Comparison of ENCODE assay signal across 8 cellular contexts in genomic region chr5:44862808-44863207, GRCh38. TPM values are rescaled to one million over a fixed set of nuclear protein-coding genes. Genes with fewer than 3 reads are reported as not detected.
A peak's percentile ranks its signal among the peaks of the same experiment; 100 is the strongest.
DNase-seq lines count a peak whose midpoint lies in the region; ATAC-seq and TF ChIP-seq lines count a peak whose summit lies in the region.

No MANE protein-coding gene starts in this region.

- no peaks in the 10 kb centered on the region for H4K20me1 ChIP-seq in DND-41 (ENCODE audit: insufficient read depth, low read length)

- no peak overlapping the region for H2AFZ ChIP-seq in DND-41 (ENCODE audit: low read depth, low read length)

- peak; percentile 31 for TF ChIP-seq CTCF in DND-41 (IDR thresholded peaks at IDR 0.05; ENCODE audit: borderline replicate concordance, extremely low read depth, low read length, poor library complexity, severe bottlenecking)
- TF ChIP-seq CTCF in fibroblast of villous mesenchyme (IDR thresholded peaks at IDR 0.05; ENCODE audit: insufficient read depth, low read depth, low read length): peak; percentile 21

- H3K27me3 ChIP-seq in DND-41 (ENCODE audit: insufficient read depth, low read length, poor library complexity): no peaks in the 10 kb centered on the region

- H3K4me3 ChIP-seq in DND-41 (ENCODE audit: low read depth in 1 of 2, low read length in 2 of 2) (no peak overlapping the region), fibroblast of villous mesenchyme (ENCODE audit: low read depth, low read length) (no peak overlapping the region)

- H3K79me2 ChIP-seq in DND-41 (ENCODE audit: insufficient read depth, low read length): no peaks in the 10 kb centered on the region

- no peak overlapping the region for H3K4me3 Mint-ChIP-seq in activated T-cell treated with anti-CD3 and anti-CD28 coated beads, Interleukin-2, amount 50 U/mL, for 72 hours

- no peak overlapping the region for H3K9ac ChIP-seq in DND-41 (ENCODE audit: low read depth, low read length)

- H3K27ac Mint-ChIP-seq in activated T-cell treated with anti-CD3 and anti-CD28 coated beads, Interleukin-2, amount 50 U/mL, for 72 hours: no peak overlapping the region

- ATAC-seq in DND-41 (ENCODE audit: insufficient read depth, low read depth): no peak
- ATAC-seq in GM21381 (IDR thresholded peaks at IDR 0.05; ENCODE audit: unreplicated experiment): peak; percentile 54
- ATAC-seq in activated T-cell treated with anti-CD3 and anti-CD28 coated beads, Interleukin-2, amount 50 U/mL, for 72 hours (replicated peaks in 1 of 2): no peak

- no peaks in the 10 kb centered on the region for H3K9me3 Mint-ChIP-seq in activated T-cell treated with anti-CD3 and anti-CD28 coated beads, Interleukin-2, amount 50 U/mL, for 72 hours

- H3K4me1 ChIP-seq in DND-41 (ENCODE audit: insufficient read depth, low read length): no peaks in the 10 kb centered on the region

- H3K4me2 ChIP-seq in DND-41 (ENCODE audit: insufficient read depth, low read length): no peak overlapping the region

- no peaks in the 10 kb centered on the region for H3K36me3 Mint-ChIP-seq in activated T-cell treated with anti-CD3 and anti-CD28 coated beads, Interleukin-2, amount 50 U/mL, for 72 hours (ENCODE audit: insufficient read depth in 2 of 2)

- H3K27me3 Mint-ChIP-seq in activated T-cell treated with anti-CD3 and anti-CD28 coated beads, Interleukin-2, amount 50 U/mL, for 72 hours (ENCODE audit: low read depth): peaks cover 28% of the 10 kb centered on the region

- H3K27ac ChIP-seq in DND-41 (ENCODE audit: low read length): no peak overlapping the region

- H3K4me1 Mint-ChIP-seq in activated T-cell treated with anti-CD3 and anti-CD28 coated beads, Interleukin-2, amount 50 U/mL, for 72 hours (ENCODE audit: low read depth): no peaks in the 10 kb centered on the region

- no peaks in the 10 kb centered on the region for H3K36me3 ChIP-seq in DND-41 (ENCODE audit: insufficient read depth, low read length)

- H3K9me3 ChIP-seq in DND-41 (ENCODE audit: insufficient read depth, low read length, severe bottlenecking): no peaks in the 10 kb centered on the region

- no peak for DNase-seq in DND-41
- peak; percentile 19 for DNase-seq in NCI-H1694 (lab: John Stamatoyannopoulos, UW)
- DNase-seq in fibroblast of villous mesenchyme (ENCODE audit: low read depth): peak; percentile 4
- DNase-seq in NCI-H1092 treated with DMSO at 0.1 percent for 48 hours (lab: John Stamatoyannopoulos, UW): no peak
- no peak for DNase-seq in NCI-H2107 treated with DMSO at 0.1 percent for 48 hours (lab: John Stamatoyannopoulos, UW; ENCODE audit: unreplicated experiment)
- DNase-seq in CD1c-positive myeloid dendritic cell (ENCODE audit: extremely low spot score): no peak
- DNase-seq in activated T-cell treated with anti-CD3 and anti-CD28 coated beads, Interleukin-2, amount 50 U/mL, for 72 hours: no peak

RNA-seq across cellular contexts. Expression of gene MRPS30, which starts 54.1 kb away (rescaled TPM):
- total RNA-seq in fibroblast of villous mesenchyme: 48.0 and 66.1 TPM in 2 replicates
- 10 to 100 TPM; 44.7 to 49.9 TPM for total RNA-seq in activated T-cell treated with anti-CD3 and anti-CD28 coated beads, Interleukin-2, amount 50 U/mL, for 72 hours

Comparison
In these comparisons a context has a peak if more than half of its experiments do, and no peak if none do; other contexts are left out.
1. DNase-seq: peak in NCI-H1694 (single experiment) and fibroblast of villous mesenchyme (single experiment); none in DND-41 (single experiment), NCI-H1092 treated with DMSO at 0.1 percent for 48 hours (single experiment), NCI-H2107 treated with DMSO at 0.1 percent for 48 hours (single experiment), CD1c-positive myeloid dendritic cell (single experiment) and activated T-cell treated with anti-CD3 and anti-CD28 coated beads, Interleukin-2, amount 50 U/mL, for 72 hours (0 of 2).